In genomic region chr20:57480444-57481152, GRCh38 we compare ENCODE assay signal across 9 cellular contexts. TPM values are rescaled to one million over a fixed set of nuclear protein-coding genes. Genes with fewer than 3 reads are reported as not detected.
DNase-seq lines count a peak whose midpoint lies in the region; ATAC-seq and TF ChIP-seq lines count a peak whose summit lies in the region.
"Had no signal": no experiment of that assay in that cellular context is flagged by ENCODE, and none has a peak within 500 bp of the region (broad histone marks: within the 10 kb centered on the region; RNA-seq: fewer than 3 reads in every experiment).

No MANE protein-coding gene starts in this region.

- peaks cover 6% of the 10 kb centered on the region for H3K4me1 Mint-ChIP-seq in endothelial cell (ENCODE audit: unreplicated experiment)

- no peak overlapping the region for H3K27ac Mint-ChIP-seq in endothelial cell (ENCODE audit: unreplicated experiment)

- no peaks in the 10 kb centered on the region for H3K36me3 ChIP-seq in H7 (replicated peaks; ENCODE audit: control insufficient read depth, insufficient read depth, low read length)

- H3K4me3 ChIP-seq in H7 (ENCODE audit: insufficient read depth, low read depth, low read length) (no peak overlapping the region), NB4 (ENCODE audit: low read depth, low read length) (peak overlapping the region; percentile 30)

- no peaks in the 10 kb centered on the region for H3K9me3 Mint-ChIP-seq in endothelial cell (ENCODE audit: unreplicated experiment)

- intact Hi-C loops in left ventricle myocardium superior (cut with micrococcal nuclease): no loop called here

- TF ChIP-seq POLR2A in NB4 (IDR thresholded peaks at IDR 0.05; ENCODE audit: extremely low read depth, insufficient read length): no peak

- no peaks in the 10 kb centered on the region for H3K27me3 Mint-ChIP-seq in endothelial cell (ENCODE audit: unreplicated experiment)

- TF ChIP-seq CTCF in NB4 (IDR thresholded peaks at IDR 0.05; ENCODE audit: low read depth, low read length) (no peak), endothelial cell (IDR thresholded peaks at IDR 0.05; ENCODE audit: unreplicated experiment) (no peak)

- H3K4me3 Mint-ChIP-seq in endothelial cell (ENCODE audit: unreplicated experiment): no peak overlapping the region

- H3K27me3 ChIP-seq in H7 (ENCODE audit: control insufficient read depth, insufficient read depth, low read length): no peaks in the 10 kb centered on the region

- no peaks in the 10 kb centered on the region for H3K36me3 Mint-ChIP-seq in endothelial cell (ENCODE audit: low read depth, unreplicated experiment)

- ATAC-seq in GM18517 (IDR thresholded peaks at IDR 0.05; ENCODE audit: unreplicated experiment) (peak; percentile 67), left ventricle myocardium superior (peak; percentile 56)

- DNase-seq in H7: peak; percentile 51
- DNase-seq in NB4 (ENCODE audit: low read depth): peak; percentile 94
- DNase-seq in left ventricle myocardium superior: no peak
- DNase-seq in endothelial cell (ENCODE audit: low spot score): no peak
- DNase-seq in NCI-H2029 (lab: John Stamatoyannopoulos, UW): no peak
- DNase-seq in foreskin melanocyte: no peak
- DNase-seq in COLO829 (ENCODE audit: low spot score): no peak

RNA-seq across cellular contexts. Expression of gene CTCFL, which starts 44.3 kb away (rescaled TPM):
- 8.2 and 14.2 TPM in 2 replicates for total RNA-seq in H7 (2014; rRNA removed; shearing (Covaris generic))
- total RNA-seq in left ventricle myocardium superior (not detected), endothelial cell (ENCODE audit: unreplicated experiment) (0.21 TPM)
- total RNA-seq: dermis microvascular lymphatic vessel endothelial cell had no signal

Comparison
In these comparisons a context has a peak if more than half of its experiments do, and no peak if none do; other contexts are left out.
1. DNase-seq: peak in H7 (single experiment) and NB4 (single experiment); none in left ventricle myocardium superior (single experiment), endothelial cell (single experiment), NCI-H2029 (single experiment), foreskin melanocyte (single experiment) and COLO829 (single experiment).